In the genomic region with DNA sequence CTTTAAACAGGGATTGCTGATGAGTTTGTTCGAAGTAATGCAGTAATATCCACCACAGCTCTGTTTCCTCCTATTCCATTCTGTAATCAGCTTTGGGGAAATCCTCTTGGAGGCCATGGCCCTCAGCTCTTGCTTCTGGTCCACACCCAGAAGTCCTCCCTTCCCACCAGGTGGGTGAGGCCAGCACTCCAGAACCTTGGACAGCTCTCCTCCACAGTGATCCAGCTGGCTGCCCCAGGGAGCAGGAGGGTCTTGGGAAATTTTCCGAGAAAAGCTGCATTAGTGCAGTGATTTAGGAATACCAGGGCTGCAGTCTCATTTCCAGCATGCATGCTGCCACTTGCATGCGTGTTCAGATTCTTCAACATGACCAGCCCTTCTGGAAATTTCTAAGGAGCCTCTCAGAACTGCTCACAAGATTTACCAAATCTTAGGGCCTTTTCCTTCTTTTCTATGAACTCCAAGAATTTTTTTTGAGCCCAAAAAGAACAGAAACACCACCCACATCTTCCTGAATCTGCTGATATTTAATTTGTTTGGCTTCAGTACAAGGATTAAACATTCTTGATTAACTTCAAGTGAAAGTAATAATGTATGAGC, we compare ENCODE assay signal across 12 cellular contexts. TPM values are rescaled to one million over a fixed set of nuclear protein-coding genes. Genes with fewer than 3 reads are reported as not detected.
DNase-seq lines count a peak whose midpoint lies in the region; ATAC-seq and TF ChIP-seq lines count a peak whose summit lies in the region.
"Had no signal": no experiment of that assay in that cellular context is flagged by ENCODE, and none has a peak within 500 bp of the region (broad histone marks: within the 10 kb centered on the region; RNA-seq: fewer than 3 reads in every experiment).

No MANE protein-coding gene starts in this region.

- H3K36me3 ChIP-seq in SJSA1: no peaks in the 10 kb centered on the region
- H3K36me3 ChIP-seq in smooth muscle cell (ENCODE audit: low read depth): no peaks in the 10 kb centered on the region
- H3K36me3 ChIP-seq in MM.1S (replicated peaks; ENCODE audit: insufficient read depth, low read length): no peaks in the 10 kb centered on the region

- peaks cover 45% of the 10 kb centered on the region for H3K27me3 Mint-ChIP-seq in activated CD8-positive, alpha-beta T cell treated with anti-CD3 and anti-CD28 coated beads, Interleukin-2, amount 10 ng/mL, durations not matched to agents 7 days and 5 days (ENCODE audit: low read depth)
- peaks cover 32% of the 10 kb centered on the region for H3K27me3 Mint-ChIP-seq in activated CD8-positive, alpha-beta T cell treated with anti-CD3 and anti-CD28 coated beads for 36 hours

- DNase-seq in activated CD8-positive, alpha-beta T cell treated with anti-CD3 and anti-CD28 coated beads, Interleukin-2, amount 10 ng/mL, durations not matched to agents 7 days and 5 days: peak; percentile 60
- no peak for DNase-seq in activated CD8-positive, alpha-beta T cell treated with anti-CD3 and anti-CD28 coated beads for 36 hours
- DNase-seq in SJSA1 (ENCODE audit: low read depth in 1 of 2, low spot score in 2 of 2) (peak; percentile 19 to 51), glomerular visceral epithelial cell (ENCODE audit: extremely low spot score) (peak; percentile 9), smooth muscle cell (lab: John Stamatoyannopoulos, UW; ENCODE audit: unreplicated experiment) (peak; percentile 26), HCEC 1CT (no peak), MM.1S (no peak)
- DNase-seq: activated CD4-positive, alpha-beta T cell treated with anti-CD3 and anti-CD28 coated beads, Interleukin-2, amount 50 U/mL, for 48 hours; NCI-H526 had no signal

- H3K79me2 ChIP-seq in smooth muscle cell (ENCODE audit: low read depth): no peaks in the 10 kb centered on the region
- 0 out of 2 replicates have a peak, but pooled peaks cover 7% of the 10 kb centered on the region for H3K79me2 ChIP-seq in MM.1S (ENCODE audit: low read length)

- POLR2A ChIA-PET in activated CD8-positive, alpha-beta T cell treated with anti-CD3 and anti-CD28 coated beads, Interleukin-2, amount 10 ng/mL, durations not matched to agents 7 days and 5 days (lab: Charles Lee): interaction anchor here (0.5 kb wide), 1 partner anchor 666 kb away, joined by 4 read pairs; no protein-coding TSS in a partner anchor
- POLR2A ChIA-PET in activated CD8-positive, alpha-beta T cell treated with anti-CD3 and anti-CD28 coated beads for 36 hours (lab: Charles Lee): interaction anchor here (0.6 kb wide), 1 partner anchor 100 kb away, joined by 3 read pairs; no protein-coding TSS in a partner anchor

- H3K4me3 Mint-ChIP-seq in activated CD8-positive, alpha-beta T cell treated with anti-CD3 and anti-CD28 coated beads, Interleukin-2, amount 10 ng/mL, durations not matched to agents 7 days and 5 days: no peak overlapping the region
- no peak overlapping the region for H3K4me3 Mint-ChIP-seq in activated CD8-positive, alpha-beta T cell treated with anti-CD3 and anti-CD28 coated beads for 36 hours
- H3K4me3 Mint-ChIP-seq: B cell, memory B cell had no signal

- H3K4me1 Mint-ChIP-seq in activated CD8-positive, alpha-beta T cell treated with anti-CD3 and anti-CD28 coated beads, Interleukin-2, amount 10 ng/mL, durations not matched to agents 7 days and 5 days (ENCODE audit: low read depth): peaks cover 15% of the 10 kb centered on the region
- peaks cover 13% of the 10 kb centered on the region for H3K4me1 Mint-ChIP-seq in activated CD8-positive, alpha-beta T cell treated with anti-CD3 and anti-CD28 coated beads for 36 hours (ENCODE audit: low read depth)

- H3K9ac ChIP-seq in smooth muscle cell (ENCODE audit: low read depth) (no peak overlapping the region), MM.1S (ENCODE audit: low read length) (no peak overlapping the region)

- H3K36me3 Mint-ChIP-seq in activated CD8-positive, alpha-beta T cell treated with anti-CD3 and anti-CD28 coated beads, Interleukin-2, amount 10 ng/mL, durations not matched to agents 7 days and 5 days (ENCODE audit: low read depth): no peaks in the 10 kb centered on the region
- H3K36me3 Mint-ChIP-seq in activated CD8-positive, alpha-beta T cell treated with anti-CD3 and anti-CD28 coated beads for 36 hours (ENCODE audit: low read depth): no peaks in the 10 kb centered on the region
- H3K36me3 Mint-ChIP-seq: memory B cell had no signal

- H3K9me3 Mint-ChIP-seq in activated CD8-positive, alpha-beta T cell treated with anti-CD3 and anti-CD28 coated beads, Interleukin-2, amount 10 ng/mL, durations not matched to agents 7 days and 5 days (ENCODE audit: insufficient read depth): no peaks in the 10 kb centered on the region
- H3K9me3 Mint-ChIP-seq in activated CD8-positive, alpha-beta T cell treated with anti-CD3 and anti-CD28 coated beads for 36 hours: no peaks in the 10 kb centered on the region
- H3K9me3 Mint-ChIP-seq: memory B cell had no signal

- H2AFZ ChIP-seq in smooth muscle cell (ENCODE audit: low read depth) (no peak overlapping the region), MM.1S (ENCODE audit: low read length) (no peak overlapping the region)

- H3K4me1 ChIP-seq in SJSA1 (replicated peaks) (peaks cover 9% of the 10 kb centered on the region), smooth muscle cell (ENCODE audit: low read depth) (no peaks in the 10 kb centered on the region), MM.1S (ENCODE audit: low read length) (0 out of 2 replicates have a peak, but pooled peaks cover 2% of the 10 kb centered on the region)

- H3K4me3 ChIP-seq in SJSA1: no peak overlapping the region
- H3K4me3 ChIP-seq in smooth muscle cell: no peak overlapping the region
- H3K4me3 ChIP-seq in MM.1S (ENCODE audit: low read length): no peak overlapping the region

- H3K27me3 ChIP-seq in SJSA1 (replicated peaks): no peaks in the 10 kb centered on the region
- peaks cover 17% of the 10 kb centered on the region for H3K27me3 ChIP-seq in smooth muscle cell (ENCODE audit: low read depth)
- no peaks in the 10 kb centered on the region for H3K27me3 ChIP-seq in MM.1S (replicated peaks; ENCODE audit: insufficient read depth, low read length)

- H4K20me1 ChIP-seq in smooth muscle cell (ENCODE audit: low read depth): no peaks in the 10 kb centered on the region
- no peaks in the 10 kb centered on the region for H4K20me1 ChIP-seq in MM.1S (ENCODE audit: insufficient read depth, low read length)

- H3F3A ChIP-seq in smooth muscle cell (ENCODE audit: low read depth): no peaks in the 10 kb centered on the region
- no peaks in the 10 kb centered on the region for H3F3A ChIP-seq in MM.1S (ENCODE audit: insufficient read depth, low read length)

- no peak overlapping the region for H3K27ac ChIP-seq in SJSA1
- H3K27ac ChIP-seq in smooth muscle cell (ENCODE audit: low read depth): no peak overlapping the region
- H3K27ac ChIP-seq in MM.1S (ENCODE audit: low read length): no peak overlapping the region

- H3K4me2 ChIP-seq in smooth muscle cell (no peak overlapping the region), MM.1S (ENCODE audit: low read depth, low read length) (no peak overlapping the region)

- no peaks in the 10 kb centered on the region for H3K9me3 ChIP-seq in SJSA1 (replicated peaks)
- H3K9me3 ChIP-seq in smooth muscle cell (replicated peaks; ENCODE audit: low read depth): no peaks in the 10 kb centered on the region
- no peaks in the 10 kb centered on the region for H3K9me3 ChIP-seq in MM.1S (replicated peaks; ENCODE audit: insufficient read depth, low read length)

- no peak for ATAC-seq in activated CD8-positive, alpha-beta T cell treated with anti-CD3 and anti-CD28 coated beads, Interleukin-2, amount 10 ng/mL, durations not matched to agents 7 days and 5 days
- no peak for ATAC-seq in activated CD8-positive, alpha-beta T cell treated with anti-CD3 and anti-CD28 coated beads for 36 hours
- ATAC-seq in GM21528 (IDR thresholded peaks at IDR 0.05; ENCODE audit: low FRiP score, unreplicated experiment): no peak

- 42% methylated on average over 3 of the region's 3 CpGs for WGBS in smooth muscle cell (ENCODE audit: low lambda C conversion rate)

- intact Hi-C loops in activated CD8-positive, alpha-beta T cell treated with anti-CD3 and anti-CD28 coated beads for 36 hours (cut with micrococcal nuclease): no loop called here

- no peak for TF ChIP-seq CTCF in activated CD8-positive, alpha-beta T cell treated with anti-CD3 and anti-CD28 coated beads for 36 hours (IDR thresholded peaks at IDR 0.05)
- no peak for TF ChIP-seq CTCF in smooth muscle cell (IDR thresholded peaks at IDR 0.05; ENCODE audit: borderline replicate concordance, insufficient read depth, poor library complexity, severe bottlenecking)
- TF ChIP-seq CTCF in MM.1S (IDR thresholded peaks at IDR 0.05; ENCODE audit: low read length): no peak

- CTCF ChIA-PET in activated CD8-positive, alpha-beta T cell treated with anti-CD3 and anti-CD28 coated beads, Interleukin-2, amount 10 ng/mL, durations not matched to agents 7 days and 5 days (lab: Charles Lee): interaction anchor here (0.9 to 3.9 kb wide), 12 partner anchors 8 to 159 kb away, joined by 3 to 22 read pairs (median 6); no protein-coding TSS in a partner anchor
- CTCF ChIA-PET in activated CD8-positive, alpha-beta T cell treated with anti-CD3 and anti-CD28 coated beads for 36 hours (lab: Charles Lee): interaction anchor here (0.9 to 4.0 kb wide), 14 partner anchors 8 to 115 kb away, joined by 3 to 15 read pairs (median 4); no protein-coding TSS in a partner anchor

- H3K27ac Mint-ChIP-seq in activated CD8-positive, alpha-beta T cell treated with anti-CD3 and anti-CD28 coated beads, Interleukin-2, amount 10 ng/mL, durations not matched to agents 7 days and 5 days: no peak overlapping the region
- H3K27ac Mint-ChIP-seq in activated CD8-positive, alpha-beta T cell treated with anti-CD3 and anti-CD28 coated beads for 36 hours: no peak overlapping the region
- H3K27ac Mint-ChIP-seq: B cell, memory B cell had no signal

- no peaks in the 10 kb centered on the region for H3K9me2 ChIP-seq in MM.1S (replicated peaks; ENCODE audit: insufficient read depth, low read length)

RNA-seq across cellular contexts. Expression of gene SMPD3, which starts 4.2 kb away (rescaled TPM):
- total RNA-seq in activated CD8-positive, alpha-beta T cell treated with anti-CD3 and anti-CD28 coated beads, Interleukin-2, amount 10 ng/mL, durations not matched to agents 7 days and 5 days: 10 to 100 TPM; 11.1 to 12.0 TPM
- under 1 TPM; 0.16 to 0.63 TPM for total RNA-seq in activated CD8-positive, alpha-beta T cell treated with anti-CD3 and anti-CD28 coated beads for 36 hours
- total RNA-seq in SJSA1 (2014; rRNA removed; shearing (Covaris generic)): 1.3 TPM in 1 of 2 replicates, not detected in the other
- 0.13 and 0.63 TPM in 2 replicates for total RNA-seq in smooth muscle cell
- 0.73 and 3.1 TPM in 2 replicates for polyA plus RNA-seq in smooth muscle cell

Comparison
In these comparisons a context has a peak if more than half of its experiments do, and no peak if none do; other contexts are left out.
1. DNase-seq: peak in activated CD8-positive, alpha-beta T cell treated with anti-CD3 and anti-CD28 coated beads, Interleukin-2, amount 10 ng/mL, durations not matched to agents 7 days and 5 days (single experiment), SJSA1 (2 of 2), glomerular visceral epithelial cell (single experiment) and smooth muscle cell (single experiment); none in activated CD8-positive, alpha-beta T cell treated with anti-CD3 and anti-CD28 coated beads for 36 hours (single experiment), HCEC 1CT (single experiment) and MM.1S (single experiment).